In genomic region chr1:211695135-211695816, GRCh38 we compare ENCODE assay signal across 9 cellular contexts. TPM values are rescaled to one million over a fixed set of nuclear protein-coding genes. Genes with fewer than 3 reads are reported as not detected.
DNase-seq lines count a peak whose midpoint lies in the region; ATAC-seq and TF ChIP-seq lines count a peak whose summit lies in the region.
"Had no signal": no experiment of that assay in that cellular context is flagged by ENCODE, and none has a peak within 500 bp of the region (broad histone marks: within the 10 kb centered on the region; RNA-seq: fewer than 3 reads in every experiment).

No MANE protein-coding gene starts in this region.

- H3K4me1 Mint-ChIP-seq in CD8-positive, alpha-beta T cell (ENCODE audit: low read depth) = peaks cover 42% of the 10 kb centered on the region
- H3K4me1 Mint-ChIP-seq in T-helper 2 cell treated with Interferon-gamma antibody and Interleukin-4, amounts not matched to agents 5 μg/mL and 100 μg/mL, for 36 hours (ENCODE audit: low read depth) = peaks cover 21% of the 10 kb centered on the region

- no peaks in the 10 kb centered on the region for H3K9me3 ChIP-seq in CD8-positive, alpha-beta T cell (ENCODE audit: low read length)
- H3K9me3 ChIP-seq in MG63 = no peaks in the 10 kb centered on the region

- peak in 1 of 7 experiments; percentile 8 for DNase-seq in CD8-positive, alpha-beta T cell
- peak; percentile 10 for DNase-seq in T-helper 2 cell treated with Interferon-gamma antibody and Interleukin-4, amounts not matched to agents 5 μg/mL and 100 μg/mL, for 36 hours (ENCODE audit: low spot score)
- no peak for DNase-seq in NCI-H2029 (lab: John Stamatoyannopoulos, UW)
- no peak for DNase-seq in SHP77 (lab: John Stamatoyannopoulos, UW)
- DNase-seq in MG63 = no peak
- no peak for DNase-seq in foreskin keratinocyte
- DNase-seq: activated effector memory CD4-positive, alpha-beta T cell treated with anti-CD3 and anti-CD28 coated beads, Interleukin-2, amount 50 U/mL, for 16 hours had no signal

- CTCF ChIA-PET in CD8-positive, alpha-beta T cell (lab: Charles Lee) = interaction anchor here (0.8 to 2.4 kb wide), 6 partner anchors 9 to 760 kb away, joined by 3 to 7 read pairs (median 4); partner anchors contain the start of genes DTL and INTS7

- H3K27ac Mint-ChIP-seq in CD8-positive, alpha-beta T cell = peak overlapping the region; percentile 75
- no peak overlapping the region for H3K27ac Mint-ChIP-seq in T-helper 2 cell treated with Interferon-gamma antibody and Interleukin-4, amounts not matched to agents 5 μg/mL and 100 μg/mL, for 36 hours

- H3K27ac ChIP-seq in CD8-positive, alpha-beta T cell (ENCODE audit: low read depth, low read length) = no peak overlapping the region
- H3K27ac ChIP-seq in foreskin keratinocyte = no peak overlapping the region

- H3K27me3 ChIP-seq in CD8-positive, alpha-beta T cell (ENCODE audit: insufficient read depth, low read length) = no peaks in the 10 kb centered on the region
- H3K27me3 ChIP-seq in MG63 (no peaks in the 10 kb centered on the region), foreskin keratinocyte (no peaks in the 10 kb centered on the region)

- H3K27me3 Mint-ChIP-seq in CD8-positive, alpha-beta T cell (ENCODE audit: low read depth) = no peaks in the 10 kb centered on the region
- H3K27me3 Mint-ChIP-seq in T-helper 2 cell treated with Interferon-gamma antibody and Interleukin-4, amounts not matched to agents 5 μg/mL and 100 μg/mL, for 36 hours (ENCODE audit: low read depth) = peaks cover 10% of the 10 kb centered on the region

- no peak overlapping the region for H3K4me3 ChIP-seq in CD8-positive, alpha-beta T cell (ENCODE audit: low read depth, low read length)
- H3K4me3 ChIP-seq in MG63 = no peak overlapping the region

- peak overlapping the region; percentile 9 for H3K4me3 Mint-ChIP-seq in CD8-positive, alpha-beta T cell
- H3K4me3 Mint-ChIP-seq in T-helper 2 cell treated with Interferon-gamma antibody and Interleukin-4, amounts not matched to agents 5 μg/mL and 100 μg/mL, for 36 hours = peak overlapping the region; percentile 31

- no peaks in the 10 kb centered on the region for H3K36me3 Mint-ChIP-seq in CD8-positive, alpha-beta T cell
- peaks cover 2% of the 10 kb centered on the region for H3K36me3 Mint-ChIP-seq in T-helper 2 cell treated with Interferon-gamma antibody and Interleukin-4, amounts not matched to agents 5 μg/mL and 100 μg/mL, for 36 hours (ENCODE audit: low read depth)

- intact Hi-C loops in CD8-positive, alpha-beta T cell (cut with DNase I, micrococcal nuclease) = loop anchor here in 1 of 2 experiments (1.0 kb wide), 1 partner anchor 14 kb away; no protein-coding TSS in a partner anchor

- H3K9me3 Mint-ChIP-seq in CD8-positive, alpha-beta T cell = peaks cover 4% of the 10 kb centered on the region
- H3K9me3 Mint-ChIP-seq in T-helper 2 cell treated with Interferon-gamma antibody and Interleukin-4, amounts not matched to agents 5 μg/mL and 100 μg/mL, for 36 hours = peaks cover 7% of the 10 kb centered on the region

- POLR2A ChIA-PET in CD8-positive, alpha-beta T cell (lab: Charles Lee) = interaction anchor here (0.9 to 1.9 kb wide), 3 partner anchors 11 to 14 kb away, joined by 3 to 6 read pairs (median 3); no protein-coding TSS in a partner anchor

- no peaks in the 10 kb centered on the region for H3K36me3 ChIP-seq in CD8-positive, alpha-beta T cell (ENCODE audit: insufficient read depth, low read length)
- H3K36me3 ChIP-seq in MG63 = no peaks in the 10 kb centered on the region

- TF ChIP-seq CTCF in CD8-positive, alpha-beta T cell (IDR thresholded peaks at IDR 0.05) = no peak
- TF ChIP-seq CTCF in foreskin keratinocyte (conservative IDR thresholded peaks at IDR 0.05) = no peak

- peak; percentile 29 for ATAC-seq in CD8-positive, alpha-beta T cell
- ATAC-seq in GM19328 (IDR thresholded peaks at IDR 0.05; ENCODE audit: unreplicated experiment) (peak; percentile 57), HG03060 (IDR thresholded peaks at IDR 0.05; ENCODE audit: low read depth, unreplicated experiment) (peak; percentile 38), foreskin keratinocyte (no peak)

- peaks cover 30% of the 10 kb centered on the region for H3K4me1 ChIP-seq in CD8-positive, alpha-beta T cell (ENCODE audit: insufficient read depth, low read length)
- no peaks in the 10 kb centered on the region for H3K4me1 ChIP-seq in foreskin keratinocyte

RNA-seq across cellular contexts. Expression of gene NEK2, which starts 19.9 kb away (rescaled TPM):
- total RNA-seq in CD8-positive, alpha-beta T cell = under 1 TPM; 0.19 to 0.35 TPM
- 42.1 and 56.8 TPM in 2 replicates for total RNA-seq in MG63 (2014; rRNA removed; shearing (Covaris generic); ENCODE audit: low replicate concordance)
- total RNA-seq in foreskin keratinocyte = 24.1 and 31.1 TPM in 2 replicates
- 11.0 and 16.1 TPM in 2 replicates for polyA plus RNA-seq in foreskin keratinocyte

Comparison
In these comparisons a context has a peak if more than half of its experiments do, and no peak if none do; other contexts are left out.
1. RNA of gene NEK2, which starts 19.9 kb away (total RNA-seq): 42.1 to 56.8 TPM in MG63 and 24.1 to 31.1 TPM in foreskin keratinocyte; 0.19 to 0.35 TPM in CD8-positive, alpha-beta T cell; every median in the first group is over 10 times any median in the second.